ENCODE assay signal across 17 cellular contexts in the genomic region with DNA sequence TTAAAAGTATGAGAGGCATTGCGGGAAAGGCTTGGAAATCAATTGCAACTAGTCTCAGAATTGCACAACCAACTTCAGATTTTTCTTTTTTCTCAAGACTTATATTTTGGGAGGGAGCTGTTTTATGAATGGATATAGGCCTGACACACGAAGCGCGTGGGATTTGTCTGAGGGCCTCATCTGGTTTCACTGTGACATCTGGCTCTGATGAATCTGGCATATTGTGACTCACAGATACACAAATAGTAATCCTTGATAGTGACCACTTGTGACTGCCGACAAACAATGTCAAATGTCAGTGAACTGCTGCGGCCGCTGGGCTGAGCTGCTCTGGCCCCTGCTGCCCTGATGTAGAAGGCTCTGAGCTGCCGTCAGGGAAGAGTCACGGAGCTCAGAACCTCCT.
DNase-seq lines count a peak whose midpoint lies in the region; ATAC-seq, FAIRE-seq and TF ChIP-seq lines count a peak whose summit lies in the region.
"Had no signal": no experiment of that assay in that cellular context is flagged by ENCODE, and none has a peak within 500 bp of the region (broad histone marks: within the 10 kb centered on the region; RNA-seq: fewer than 3 reads in every experiment).

No MANE protein-coding gene starts in this region.

- H3K36me3 ChIP-seq in liver (ENCODE audit: control insufficient read depth in 4 of 4, insufficient read depth in 3 of 4, low read depth in 1 of 4, low read length in 3 of 4) (no peaks in the 10 kb centered on the region), HepG2 (replicated peaks in 1 of 2; ENCODE audit: control insufficient read depth in 1 of 2, insufficient read depth in 2 of 2, low read length in 2 of 2) (no peaks in the 10 kb centered on the region), brain microvascular endothelial cell (replicated peaks) (no peaks in the 10 kb centered on the region)
- H3K36me3 ChIP-seq: transverse colon had no signal

- no peak for DNase-seq in HepG2 (ENCODE audit: low spot score)
- peak; percentile 66 for DNase-seq in brain microvascular endothelial cell
- peak in 2 of 3 donors; percentile 40 to 64 for DNase-seq in right cardiac atrium
- no peak for DNase-seq in NCI-H1930 (lab: John Stamatoyannopoulos, UW)
- no peak for DNase-seq in activated effector memory CD4-positive, alpha-beta T cell treated with anti-CD3 and anti-CD28 coated beads, Interleukin-2, amount 50 U/mL, for 16 hours
- DNase-seq: activated naive CD4-positive, alpha-beta T cell treated with anti-CD3 and anti-CD28 coated beads, Interleukin-2, amount 10 ng/mL, durations not matched to agents 7 days and 5 days; foreskin melanocyte; Karpas-422; NCI-H2081 treated with DMSO at 0.1 percent for 48 hours; stimulated activated CD4-positive, alpha-beta T cell treated with anti-CD3 and anti-CD28 coated beads, Interleukin-15, amount 100 ng/mL, for 24 hours; transverse colon had no signal

- WGBS in liver = 84% methylated on average over 9 of the region's 9 CpGs
- WGBS in HepG2 (ENCODE audit: low lambda C conversion rate) = 68% methylated on average over 6 of the region's 9 CpGs
- WGBS in right cardiac atrium = 39% methylated on average over 9 of the region's 9 CpGs

- no peak overlapping the region for H3K4me2 ChIP-seq in HepG2 (ENCODE audit: low read depth, low read length)

- intact Hi-C loops in HepG2 (cut with micrococcal nuclease; ENCODE audit: unreplicated experiment) (no loop called here), right cardiac atrium (cut with DNase I) (no loop called here)

- no peaks in the 10 kb centered on the region for H3K9me3 ChIP-seq in liver (ENCODE audit: control insufficient read depth in 4 of 4, low read length in 3 of 4)
- no peaks in the 10 kb centered on the region for H3K9me3 ChIP-seq in HepG2 (ENCODE audit: low read length)
- no peaks in the 10 kb centered on the region for H3K9me3 ChIP-seq in right cardiac atrium (ENCODE audit: control insufficient read depth, low read length)
- H3K9me3 ChIP-seq: transverse colon had no signal

- no TSS peak for BruUV-seq in HepG2 (replicated peaks; lab: Mats Ljungman, UMichigan)

- TF ChIP-seq CTCF in liver (IDR thresholded peaks at IDR 0.05; ENCODE audit: low read depth, low read length, missing input control) = no peak
- TF ChIP-seq CTCF in HepG2 (CRISPR knock-in tag; IDR thresholded peaks at IDR 0.05) = no peak
- no peak for TF ChIP-seq CTCF in brain microvascular endothelial cell (IDR thresholded peaks at IDR 0.05; ENCODE audit: low read depth, low read length, missing control alignments)

- FAIRE-seq in HepG2 (lab: Jason Lieb, UNC) = no peak
- FAIRE-seq: A204.1, RCC 7860, TTC549 had no signal

- no peak for ATAC-seq in HepG2
- ATAC-seq in right cardiac atrium = peak; percentile 68 to 82
- no peak for ATAC-seq in HG03469 (IDR thresholded peaks at IDR 0.05; ENCODE audit: unreplicated experiment)
- no peak for ATAC-seq in HG03045 (IDR thresholded peaks at IDR 0.05; ENCODE audit: unreplicated experiment)

- no peaks in the 10 kb centered on the region for H3K27me3 ChIP-seq in liver (ENCODE audit: control insufficient read depth in 4 of 4, insufficient read depth in 4 of 4, low read length in 3 of 4)
- no peaks in the 10 kb centered on the region for H3K27me3 ChIP-seq in HepG2 (ENCODE audit: control insufficient read depth in 1 of 2, insufficient read depth in 2 of 2, low read length in 2 of 2)
- H3K27me3 ChIP-seq in brain microvascular endothelial cell (replicated peaks) = no peaks in the 10 kb centered on the region
- H3K27me3 ChIP-seq in right cardiac atrium (ENCODE audit: control insufficient read depth, insufficient read depth) = no peaks in the 10 kb centered on the region
- H3K27me3 ChIP-seq: transverse colon had no signal

- H3K4me1 ChIP-seq in liver (ENCODE audit: control insufficient read depth in 4 of 4, insufficient read depth in 4 of 4, low read length in 3 of 4) (peaks cover 0 to 6% (median 2%) of the 10 kb centered on the region in 4 donors), HepG2 (ENCODE audit: insufficient read depth, low read length) (no peaks in the 10 kb centered on the region), right cardiac atrium (ENCODE audit: control insufficient read depth, insufficient read depth, low read length) (peaks cover 9% of the 10 kb centered on the region)

- no peaks in the 10 kb centered on the region for H4K20me1 ChIP-seq in HepG2 (ENCODE audit: insufficient read depth, low read length)

- TF ChIP-seq POLR2A in HepG2 (IDR thresholded peaks at IDR 0.05; ENCODE audit: insufficient read depth in 1 of 2, low read depth in 2 of 2, low read length in 2 of 2) = no peak

- CTCF ChIA-PET in HepG2 (lab: Yijun Ruan, JAX; ENCODE audit: low intra/inter-chr PET ratio, low total read pairs) = no interaction called here

- H2AFZ ChIP-seq in HepG2 (ENCODE audit: low read length) = no peak overlapping the region

- in situ Hi-C loops in HepG2 (cut with HindIII; ENCODE audit: extremely low pct_ligation_motif_present, low pct_unique_long_range_greater_than_20kb) = no loop called here
- in situ Hi-C loops in brain microvascular endothelial cell (cut with HindIII; ENCODE audit: low pct_ligation_motif_present, low sequenced_read_pairs) = no loop called here

- TF ChIP-seq RAD21 in liver (IDR thresholded peaks at IDR 0.05) = peak in 1 of 2 donors; percentile 53
- TF ChIP-seq RAD21 in HepG2 (CRISPR knock-in tag; IDR thresholded peaks at IDR 0.05) = no peak

- TF ChIP-seq EP300 in HepG2 (IDR thresholded peaks at IDR 0.05; ENCODE audit: low read depth in 2 of 2, low read length in 2 of 2) = no peak
- TF ChIP-seq EP300 in HepG2 (CRISPR knock-in tag; IDR thresholded peaks at IDR 0.05; ENCODE audit: borderline replicate concordance) = no peak

- no peak overlapping the region for H3K27ac ChIP-seq in liver (ENCODE audit: low read depth in 1 of 2, low read length in 2 of 2)
- H3K27ac ChIP-seq in HepG2 (ENCODE audit: extremely low read length, insufficient read depth, low read length) = no peak overlapping the region
- H3K27ac ChIP-seq in brain microvascular endothelial cell = peak overlapping the region; percentile 17
- H3K27ac ChIP-seq in right cardiac atrium (ENCODE audit: low read length) = no peak overlapping the region
- H3K27ac ChIP-seq: transverse colon had no signal

- H3K9ac ChIP-seq in liver (ENCODE audit: low read depth in 1 of 2, low read length in 2 of 2) = no peak overlapping the region
- H3K9ac ChIP-seq in HepG2 (ENCODE audit: insufficient read depth, low read depth, low read length) = no peak overlapping the region

- no peak overlapping the region for H3K4me3 ChIP-seq in liver (ENCODE audit: low read depth in 1 of 3, low read length in 3 of 3)
- H3K4me3 ChIP-seq in HepG2 (replicated peaks in 1 of 3; ENCODE audit: insufficient read depth in 1 of 3, low read depth in 2 of 3, low read length in 3 of 3) = no peak overlapping the region
- no peak overlapping the region for H3K4me3 ChIP-seq in brain microvascular endothelial cell (ENCODE audit: low read depth, low read length)
- H3K4me3 ChIP-seq in right cardiac atrium (ENCODE audit: low read length) = no peak overlapping the region
- H3K4me3 ChIP-seq: transverse colon had no signal

- no peaks in the 10 kb centered on the region for H3K79me2 ChIP-seq in HepG2 (ENCODE audit: insufficient read depth, low read length)

- POLR2A ChIA-PET in HepG2 (lab: Yijun Ruan, JAX) = no interaction called here

TF ChIP-seq in liver, 16 proteins besides CTCF, POLR2A, EP300 and RAD21 (continues in another document):
- TF ChIP-seq ATF3 (IDR thresholded peaks at IDR 0.05) (peak; percentile 17), YY1 (IDR thresholded peaks at IDR 0.05) (no peak), EGR1 (IDR thresholded peaks at IDR 0.05; ENCODE audit: low read depth in 2 of 2) (no peak), JUND (IDR thresholded peaks at IDR 0.05) (peak in 1 of 2 donors; percentile 35), RXRA (IDR thresholded peaks at IDR 0.05) (peak; percentile 47 to 55), NR2F2 (IDR thresholded peaks at IDR 0.05) (peak; percentile 79)

TF ChIP-seq in HepG2, 621 proteins besides CTCF, POLR2A, EP300 and RAD21 (continues in another document):
- TF ChIP-seq ZFP91 (CRISPR knock-in tag; IDR thresholded peaks at IDR 0.05; ENCODE audit: borderline replicate concordance) = no peak
- no peak for TF ChIP-seq SIN3B (IDR thresholded peaks at IDR 0.05; ENCODE audit: low read length)
- TF ChIP-seq ZBTB42 (CRISPR knock-in tag; IDR thresholded peaks at IDR 0.05) = no peak
- TF ChIP-seq HNRNPH1 (optimal IDR thresholded peaks at IDR 0.05; ENCODE audit: low read depth, low read length) = no peak
- TF ChIP-seq, protein P1, sequence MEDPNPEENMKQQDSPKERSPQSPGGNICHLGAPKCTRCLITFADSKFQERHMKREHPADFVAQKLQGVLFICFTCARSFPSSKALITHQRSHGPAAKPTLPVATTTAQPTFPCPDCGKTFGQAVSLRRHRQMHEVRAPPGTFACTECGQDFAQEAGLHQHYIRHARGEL (CRISPR knock-in tag; IDR thresholded peaks at IDR 0.05) = no peak
- TF ChIP-seq ZNF256 (CRISPR knock-in tag; conservative IDR thresholded peaks at IDR 0.05) = no peak
- no peak for TF ChIP-seq MTERF4 (CRISPR knock-in tag; IDR thresholded peaks at IDR 0.05)
- no peak for TF ChIP-seq TEAD3 (CRISPR knock-in tag; optimal IDR thresholded peaks at IDR 0.05; ENCODE audit: borderline replicate concordance)
- TF ChIP-seq ZNF431 (CRISPR knock-in tag; IDR thresholded peaks at IDR 0.05; ENCODE audit: borderline replicate concordance, low read depth) = no peak
- no peak for TF ChIP-seq ZNF224 (CRISPR knock-in tag; IDR thresholded peaks at IDR 0.05)
- TF ChIP-seq FOXA1 (IDR thresholded peaks at IDR 0.05) = no peak
- TF ChIP-seq FOXA1 (CRISPR knock-in tag; IDR thresholded peaks at IDR 0.05) = no peak

Comparison
In these comparisons a context has a peak if more than half of its experiments do, and no peak if none do; other contexts are left out.
1. ATAC-seq: peak in right cardiac atrium (2 of 2); none in HepG2 (single experiment), HG03469 (single experiment) and HG03045 (single experiment).
2. DNase-seq: peak in brain microvascular endothelial cell (single experiment) and right cardiac atrium (2 of 3); none in HepG2 (single experiment), NCI-H1930 (0 of 2) and activated effector memory CD4-positive, alpha-beta T cell treated with anti-CD3 and anti-CD28 coated beads, Interleukin-2, amount 50 U/mL, for 16 hours (single experiment).